1 cellular context compared by ENCODE assay signal in genomic region chr6:13302291-13302690, GRCh38.
TF ChIP-seq lines count a peak whose summit lies in the region.

No MANE protein-coding gene starts in this region.

TF ChIP-seq in HepG2, 621 proteins besides CTCF, POLR2A, EP300 and RAD21 (continued from another document):
- TF ChIP-seq RBM22 (optimal IDR thresholded peaks at IDR 0.05; ENCODE audit: low read length) = peak; percentile 12
- TF ChIP-seq HNRNPK (IDR thresholded peaks at IDR 0.05; ENCODE audit: low read depth, low read length, poor library complexity, severe bottlenecking) = no peak
- no peak for TF ChIP-seq ZC3H13 (CRISPR knock-in tag; IDR thresholded peaks at IDR 0.05)
- no peak for TF ChIP-seq NONO (IDR thresholded peaks at IDR 0.05)
- TF ChIP-seq NONO (CRISPR knock-in tag; conservative IDR thresholded peaks at IDR 0.05) = peak; percentile 16; the same call in 1 of the 2 replicates
- 0 out of 2 replicates have a peak, but pooled peaks have one; percentile 41 for TF ChIP-seq ZNF33B (CRISPR knock-in tag; IDR thresholded peaks at IDR 0.05)
